ENCODE assay signal across 9 cellular contexts in genomic region chr2:206783718-206784117, GRCh38. TPM values are rescaled to one million over a fixed set of nuclear protein-coding genes. Genes with fewer than 3 reads are reported as not detected.
DNase-seq lines count a peak whose midpoint lies in the region; ATAC-seq and TF ChIP-seq lines count a peak whose summit lies in the region.
"Had no signal": no experiment of that assay in that cellular context is flagged by ENCODE, and none has a peak within 500 bp of the region (broad histone marks: within the 10 kb centered on the region; RNA-seq: fewer than 3 reads in every experiment).

No MANE protein-coding gene starts in this region.

- H3K4me3 ChIP-seq in RWPE2 (ENCODE audit: severe bottlenecking) = no peak overlapping the region

- CTCF ChIA-PET in activated naive CD4-positive, alpha-beta T cell treated with anti-CD3 and anti-CD28 coated beads for 36 hours (lab: Charles Lee) = interaction anchor here (1.4 to 4.8 kb wide), 4 partner anchors 9 to 89 kb away, joined by 5 to 43 read pairs (median 12); partner anchors contain the start of genes FASTKD2 and MDH1B

- H3K4me1 Mint-ChIP-seq in activated naive CD4-positive, alpha-beta T cell treated with anti-CD3 and anti-CD28 coated beads for 36 hours (ENCODE audit: low read depth) = peaks cover 25% of the 10 kb centered on the region

- peaks cover 11% of the 10 kb centered on the region for H3K9me3 Mint-ChIP-seq in activated naive CD4-positive, alpha-beta T cell treated with anti-CD3 and anti-CD28 coated beads for 36 hours

- no peaks in the 10 kb centered on the region for H3K27me3 Mint-ChIP-seq in activated naive CD4-positive, alpha-beta T cell treated with anti-CD3 and anti-CD28 coated beads for 36 hours (ENCODE audit: low read depth)

- H3K4me3 Mint-ChIP-seq in activated naive CD4-positive, alpha-beta T cell treated with anti-CD3 and anti-CD28 coated beads for 36 hours = no peak overlapping the region

- ATAC-seq in RWPE2 (ENCODE audit: low read depth) = peak; percentile 56; the same call in 1 of the 3 replicates

- no peak overlapping the region for H3K27ac ChIP-seq in RWPE2 (ENCODE audit: poor library complexity, severe bottlenecking)

- TF ChIP-seq CTCF in AG09319 (IDR thresholded peaks at IDR 0.05; ENCODE audit: low read depth, low read length) = peak; percentile 43
- peak; percentile 45; the same call in 1 of the 2 replicates for TF ChIP-seq CTCF in GM12874 (IDR thresholded peaks at IDR 0.05; ENCODE audit: insufficient read depth, low read depth, low read length)
- peak; percentile 46 for TF ChIP-seq CTCF in RWPE2 (IDR thresholded peaks at IDR 0.05; ENCODE audit: poor library complexity, severe bottlenecking)

- H3K27ac Mint-ChIP-seq in activated naive CD4-positive, alpha-beta T cell treated with anti-CD3 and anti-CD28 coated beads for 36 hours = no peak overlapping the region

- H3K27me3 ChIP-seq in RWPE2 (ENCODE audit: insufficient read depth, poor library complexity, severe bottlenecking) = no peaks in the 10 kb centered on the region

- DNase-seq in AG09319 (ENCODE audit: extremely low read depth, low read depth) = no peak
- DNase-seq in RWPE2 (ENCODE audit: low spot score) = no peak
- peak; percentile 25 for DNase-seq in iris pigment epithelial cell (ENCODE audit: low read depth)
- DNase-seq in middle frontal gyrus (ENCODE audit: extremely low spot score, low spot score) = no peak
- DNase-seq in activated naive CD4-positive, alpha-beta T cell treated with anti-CD3 and anti-CD28 coated beads for 36 hours = no peak
- no peak for DNase-seq in activated CD4-positive, CD25-positive, alpha-beta regulatory T cell treated with anti-CD3 and anti-CD28 coated beads, Interleukin-2, amount 50 U/mL, for 72 hours
- DNase-seq in hepatic stellate cell (ENCODE audit: low spot score) = no peak
- DNase-seq: stimulated activated CD4-positive, alpha-beta T cell treated with anti-CD3 and anti-CD28 coated beads, Interleukin-12 subunit alpha, Interleukin-12 subunit beta, amount 100 ng/mL, for 4 hours had no signal

- H3K36me3 ChIP-seq in RWPE2 (ENCODE audit: low read depth) = peaks cover 90% of the 10 kb centered on the region

- intact Hi-C loops in activated naive CD4-positive, alpha-beta T cell treated with anti-CD3 and anti-CD28 coated beads for 36 hours (cut with micrococcal nuclease) = loop anchor here (5.0 kb wide), 1 partner anchor 391 kb away; no protein-coding TSS in a partner anchor

- no peaks in the 10 kb centered on the region for H3K9me3 ChIP-seq in RWPE2 (ENCODE audit: severe bottlenecking)

- peaks cover 51% of the 10 kb centered on the region for H3K36me3 Mint-ChIP-seq in activated naive CD4-positive, alpha-beta T cell treated with anti-CD3 and anti-CD28 coated beads for 36 hours (ENCODE audit: low read depth)

- H3K4me1 ChIP-seq in RWPE2 (ENCODE audit: insufficient read depth, poor library complexity, severe bottlenecking) = no peaks in the 10 kb centered on the region

RNA-seq across cellular contexts. Expression of gene FASTKD2, which starts 18.3 kb away (rescaled TPM):
- total RNA-seq in activated naive CD4-positive, alpha-beta T cell treated with anti-CD3 and anti-CD28 coated beads for 36 hours = 10 to 100 TPM; 21.4 to 22.8 TPM

RNA-seq across cellular contexts. Expression of gene MDH1B, which starts 18.6 kb away (rescaled TPM):
- under 1 TPM; 0.86 TPM for total RNA-seq in activated naive CD4-positive, alpha-beta T cell treated with anti-CD3 and anti-CD28 coated beads for 36 hours
